In genomic region chr7:24216576-24217116, GRCh38 we compare ENCODE assay signal across 29 cellular contexts.
DNase-seq lines count a peak whose midpoint lies in the region; ATAC-seq, FAIRE-seq and TF ChIP-seq lines count a peak whose summit lies in the region.
"Had no signal": no experiment of that assay in that cellular context is flagged by ENCODE, and none has a peak within 500 bp of the region (broad histone marks: within the 10 kb centered on the region; RNA-seq: fewer than 3 reads in every experiment).

No MANE protein-coding gene starts in this region.

- H3K4me2 ChIP-seq in astrocyte (ENCODE audit: low read length) (no peak overlapping the region), mesendoderm (ENCODE audit: low read length) (no peak overlapping the region)

- no peak overlapping the region for H2AFZ ChIP-seq in astrocyte (ENCODE audit: low read depth, low read length)

- H2BK15ac ChIP-seq in mesendoderm (replicated peaks; ENCODE audit: low read depth), result no peak overlapping the region

- no CpG with 5 or more reads among the region's 2 CpGs for WGBS in mesendoderm (ENCODE audit: extremely low coverage, insufficient coverage, low lambda C conversion rate)

- H2BK5ac ChIP-seq in mesendoderm (ENCODE audit: low read length), result no peak overlapping the region

- no peaks in the 10 kb centered on the region for H4K20me1 ChIP-seq in astrocyte (ENCODE audit: insufficient read depth, low read length)

- H3K36me3 Mint-ChIP-seq in astrocyte (ENCODE audit: low read depth, unreplicated experiment) (no peaks in the 10 kb centered on the region), natural killer cell (no peaks in the 10 kb centered on the region)
- H3K36me3 Mint-ChIP-seq: activated naive CD8-positive, alpha-beta T cell; natural killer cell treated with Interleukin-12 subunit alpha and Interleukin-12 subunit beta and Interleukin-15 and Interleukin-18, amount 100 ng/mL, for 72 hours had no signal

- peak overlapping the region; percentile 1 for H3K27ac Mint-ChIP-seq in astrocyte (ENCODE audit: unreplicated experiment)
- H3K27ac Mint-ChIP-seq in natural killer cell, result no peak overlapping the region
- H3K27ac Mint-ChIP-seq: activated naive CD8-positive, alpha-beta T cell; activated T-helper 1 cell treated with anti-CD3 and anti-CD28 coated beads, Interleukin-12 subunit alpha, Interleukin-12 subunit beta, Interleukin-2, Interleukin-4 antibody, amounts not matched to agents 30 ng/mL and 10 ng/mL and 1 ng/mL, durations not matched to agents 14 hours and 24 hours and 36 hours; natural killer cell treated with Interleukin-12 subunit alpha and Interleukin-12 subunit beta and Interleukin-15 and Interleukin-18, amount 100 ng/mL, for 72 hours; progenitor cell of endocrine pancreas had no signal

- DNase-seq in cardiac muscle cell (ENCODE audit: low read depth in 1 of 2, low spot score in 1 of 2), result peak; percentile 1 to 40
- DNase-seq in cardiac septum (ENCODE audit: low spot score), result no peak
- DNase-seq in astrocyte (ENCODE audit: low read depth), result peak; percentile 89
- DNase-seq in glomerular visceral epithelial cell (ENCODE audit: extremely low spot score), result peak; percentile 35
- DNase-seq in natural killer cell, result no peak
- DNase-seq in NCI-H2107 treated with DMSO at 0.1 percent for 48 hours (lab: John Stamatoyannopoulos, UW; ENCODE audit: unreplicated experiment), result no peak
- no peak for DNase-seq in 8988T
- DNase-seq in mesendoderm, result no peak
- DNase-seq: C1 segment of cervical spinal cord; effector CD4-positive, alpha-beta T cell; GDM1; heart right ventricle; NCI-H1436 treated with DMSO at 0.1 percent for 48 hours; NCI-H2171 treated with DMSO at 0.1 percent for 48 hours; NCI-H774; SJCRH30; stomach; trophoblast cell had no signal

- H4K8ac ChIP-seq in mesendoderm (ENCODE audit: low read depth, low read length), result no peak overlapping the region

- H3K56ac ChIP-seq in mesendoderm (ENCODE audit: low read length), result no peak overlapping the region

- no peak overlapping the region for H3K9ac ChIP-seq in astrocyte (ENCODE audit: low read length)
- no peak overlapping the region for H3K9ac ChIP-seq in mesendoderm (ENCODE audit: low read length)

- no peak for FAIRE-seq in astrocyte (lab: Jason Lieb, UNC)
- FAIRE-seq: A204.1, GM12878, GM19239, H1, keratinocyte had no signal

- intact Hi-C loops in cardiac septum (cut with DNase I) (no loop called here), natural killer cell (cut with micrococcal nuclease) (no loop called here)

- H3K4ac ChIP-seq in mesendoderm (ENCODE audit: low read depth, low read length), result no peak overlapping the region

- H3K4me3 ChIP-seq in cardiac muscle cell (no peak overlapping the region), astrocyte (ENCODE audit: insufficient read depth, low read depth, low read length) (no peak overlapping the region), mesendoderm (ENCODE audit: low read length) (no peak overlapping the region)
- H3K4me3 ChIP-seq: GM12878, heart right ventricle, SJCRH30, stomach had no signal

- no peaks in the 10 kb centered on the region for H3K36me3 ChIP-seq in cardiac muscle cell
- no peaks in the 10 kb centered on the region for H3K36me3 ChIP-seq in astrocyte (ENCODE audit: insufficient read depth, low read length)
- no peaks in the 10 kb centered on the region for H3K36me3 ChIP-seq in mesendoderm (ENCODE audit: control insufficient read depth, insufficient read depth, low read length)
- H3K36me3 ChIP-seq: heart right ventricle, SJCRH30, stomach had no signal

- H3K4me3 Mint-ChIP-seq in astrocyte (ENCODE audit: unreplicated experiment), result no peak overlapping the region
- no peak overlapping the region for H3K4me3 Mint-ChIP-seq in natural killer cell
- H3K4me3 Mint-ChIP-seq: activated naive CD8-positive, alpha-beta T cell; activated T-helper 1 cell treated with anti-CD3 and anti-CD28 coated beads, Interleukin-12 subunit alpha, Interleukin-12 subunit beta, Interleukin-2, Interleukin-4 antibody, amounts not matched to agents 30 ng/mL and 10 ng/mL and 1 ng/mL, durations not matched to agents 14 hours and 24 hours and 36 hours; central memory CD8-positive, alpha-beta T cell; natural killer cell treated with Interleukin-12 subunit alpha and Interleukin-12 subunit beta and Interleukin-15 and Interleukin-18, amount 100 ng/mL, for 72 hours had no signal

- no peak overlapping the region for H3K27ac ChIP-seq in cardiac muscle cell
- H3K27ac ChIP-seq in astrocyte (ENCODE audit: low read depth, low read length), result no peak overlapping the region
- no peak overlapping the region for H3K27ac ChIP-seq in mesendoderm (ENCODE audit: low read depth, low read length)
- H3K27ac ChIP-seq: heart right ventricle, SJCRH30, stomach had no signal

- H3K4me1 Mint-ChIP-seq in astrocyte (ENCODE audit: low read depth, unreplicated experiment) (peaks cover 11% of the 10 kb centered on the region), natural killer cell (no peaks in the 10 kb centered on the region)
- H3K4me1 Mint-ChIP-seq: central memory CD8-positive, alpha-beta T cell had no signal

- no peak overlapping the region for H4K5ac ChIP-seq in mesendoderm (ENCODE audit: low read length)

- no peak overlapping the region for H2AK5ac ChIP-seq in mesendoderm (ENCODE audit: low read length)

- H3K79me2 ChIP-seq in astrocyte (ENCODE audit: insufficient read depth, low read length) (no peaks in the 10 kb centered on the region), mesendoderm (ENCODE audit: control insufficient read depth, insufficient read depth, low read length) (no peaks in the 10 kb centered on the region)

- peaks cover 17% of the 10 kb centered on the region for H3K4me1 ChIP-seq in cardiac muscle cell (ENCODE audit: low read depth)
- no peaks in the 10 kb centered on the region for H3K4me1 ChIP-seq in astrocyte (ENCODE audit: insufficient read depth, low read length)
- H3K4me1 ChIP-seq in mesendoderm (ENCODE audit: control insufficient read depth, low read depth, low read length), result no peaks in the 10 kb centered on the region
- H3K4me1 ChIP-seq: heart right ventricle, SJCRH30, stomach had no signal

- H3K9me3 ChIP-seq in cardiac muscle cell (ENCODE audit: low read depth) (no peaks in the 10 kb centered on the region), astrocyte (ENCODE audit: insufficient read depth, low read depth, low read length) (no peaks in the 10 kb centered on the region)
- H3K9me3 ChIP-seq: heart right ventricle, SJCRH30, stomach had no signal

- ATAC-seq in natural killer cell, result no peak
- ATAC-seq: esophagus mucosa; GM12878; heart right ventricle; natural killer cell treated with Interleukin-12 subunit alpha and Interleukin-12 subunit beta and Interleukin-15 and Interleukin-18, amount 100 ng/mL, for 72 hours had no signal

- no peak overlapping the region for H2BK120ac ChIP-seq in mesendoderm (ENCODE audit: low read depth, low read length)

- H3K79me1 ChIP-seq in mesendoderm (ENCODE audit: low read length), result no peaks in the 10 kb centered on the region

- H3K27me3 Mint-ChIP-seq in astrocyte (ENCODE audit: low read depth, unreplicated experiment), result no peaks in the 10 kb centered on the region
- H3K27me3 Mint-ChIP-seq in natural killer cell (ENCODE audit: low read depth in 2 of 2), result peaks cover 5 to 6% of the 10 kb centered on the region in 2 donors
- H3K27me3 Mint-ChIP-seq: central memory CD8-positive, alpha-beta T cell; progenitor cell of endocrine pancreas had no signal

- H3K27me3 ChIP-seq in cardiac muscle cell (no peaks in the 10 kb centered on the region), astrocyte (ENCODE audit: insufficient read depth, low read length) (no peaks in the 10 kb centered on the region), mesendoderm (ENCODE audit: insufficient read depth, low read length, poor library complexity) (no peaks in the 10 kb centered on the region)
- H3K27me3 ChIP-seq: heart right ventricle, stomach had no signal

- H3K18ac ChIP-seq in mesendoderm (ENCODE audit: low read length), result no peak overlapping the region

- H3K23ac ChIP-seq in mesendoderm (ENCODE audit: low read length), result no peak overlapping the region

- peaks cover 2% of the 10 kb centered on the region for H3K9me3 Mint-ChIP-seq in astrocyte (ENCODE audit: unreplicated experiment)
- H3K9me3 Mint-ChIP-seq in natural killer cell, result no peaks in the 10 kb centered on the region
- H3K9me3 Mint-ChIP-seq: activated T-helper 1 cell treated with anti-CD3 and anti-CD28 coated beads, Interleukin-12 subunit alpha, Interleukin-12 subunit beta, Interleukin-2, Interleukin-4 antibody, amounts not matched to agents 30 ng/mL and 10 ng/mL and 1 ng/mL, durations not matched to agents 14 hours and 24 hours and 36 hours; central memory CD8-positive, alpha-beta T cell; natural killer cell treated with Interleukin-12 subunit alpha and Interleukin-12 subunit beta and Interleukin-15 and Interleukin-18, amount 100 ng/mL, for 72 hours had no signal

- no peak for TF ChIP-seq CTCF in cardiac muscle cell (IDR thresholded peaks at IDR 0.05; ENCODE audit: low read depth, low read length)
- no peak for TF ChIP-seq CTCF in astrocyte (IDR thresholded peaks at IDR 0.05; ENCODE audit: insufficient read depth, low read depth, low read length)
- TF ChIP-seq CTCF in natural killer cell (IDR thresholded peaks at IDR 0.05), result no peak

Comparison
In these comparisons a context has a peak if more than half of its experiments do, and no peak if none do; other contexts are left out.
1. DNase-seq: peak in cardiac muscle cell (2 of 2), astrocyte (single experiment) and glomerular visceral epithelial cell (single experiment); none in cardiac septum (single experiment), natural killer cell (single experiment), NCI-H2107 treated with DMSO at 0.1 percent for 48 hours (single experiment), 8988T (single experiment) and mesendoderm (single experiment).